ENCODE assay signal across 22 cellular contexts in genomic region chr13:95954266-95954665, GRCh38.
"Had no signal": no experiment of that assay in that cellular context is flagged by ENCODE, and none has a peak within 500 bp of the region (broad histone marks: within the 10 kb centered on the region; RNA-seq: fewer than 3 reads in every experiment).

No MANE protein-coding gene starts in this region.

- H3K27ac Mint-ChIP-seq: activated CD4-positive, alpha-beta memory T cell treated with anti-CD3 and anti-CD28 coated beads, Interleukin-2, amount 10 ng/mL, durations not matched to agents 7 days and 5 days; activated CD4-positive, alpha-beta T cell treated with anti-CD3 and anti-CD28 coated beads, Interleukin-2, amount 10 ng/mL, durations not matched to agents 24 days and 14 days; activated naive CD8-positive, alpha-beta T cell treated with anti-CD3 and anti-CD28 coated beads, Interleukin-2, amount 50 U/mL, for 24 hours; activated T-cell treated with anti-CD3 and anti-CD28 coated beads, Interleukin-2, amount 50 U/mL, for 72 hours; brain; dendritic cell treated with granulocyte-macrophage colony-stimulating factor and Interleukin-4, amounts not matched to agents 40 ng/mL and 50 ng/mL, for 4 days; nephron; stimulated activated naive CD8-positive, alpha-beta T cell treated with anti-CD3 and anti-CD28 coated beads, Interleukin-15, amount 100 ng/mL, for 72 hours had no signal

- H3K4me3 Mint-ChIP-seq: activated CD4-positive, alpha-beta memory T cell treated with anti-CD3 and anti-CD28 coated beads, Interleukin-2, amount 10 ng/mL, durations not matched to agents 7 days and 5 days; activated CD4-positive, alpha-beta T cell treated with anti-CD3 and anti-CD28 coated beads, Interleukin-2, amount 10 ng/mL, durations not matched to agents 24 days and 14 days; activated naive CD8-positive, alpha-beta T cell treated with anti-CD3 and anti-CD28 coated beads, Interleukin-2, amount 50 U/mL, for 24 hours; activated T-cell treated with anti-CD3 and anti-CD28 coated beads, Interleukin-2, amount 50 U/mL, for 72 hours; brain; dendritic cell treated with granulocyte-macrophage colony-stimulating factor and Interleukin-4, amounts not matched to agents 40 ng/mL and 50 ng/mL, for 4 days; nephron; stimulated activated naive CD8-positive, alpha-beta T cell treated with anti-CD3 and anti-CD28 coated beads, Interleukin-15, amount 100 ng/mL, for 72 hours had no signal

- H3K27me3 ChIP-seq: foreskin keratinocyte, right lobe of liver, tibial nerve had no signal

- DNase-seq: activated CD4-positive, alpha-beta memory T cell treated with anti-CD3 and anti-CD28 coated beads, Interleukin-2, amount 10 ng/mL, durations not matched to agents 7 days and 5 days; activated CD4-positive, alpha-beta T cell treated with anti-CD3 and anti-CD28 coated beads, Interleukin-2, amount 10 ng/mL, durations not matched to agents 24 days and 14 days; activated effector memory CD4-positive, alpha-beta T cell treated with anti-CD3 and anti-CD28 coated beads, Interleukin-2, amount 50 U/mL, for 16 hours; activated naive CD4-positive, alpha-beta T cell treated with anti-CD3 and anti-CD28 coated beads, Interleukin-2, amount 50 U/mL, for 16 hours; activated naive CD8-positive, alpha-beta T cell treated with anti-CD3 and anti-CD28 coated beads, Interleukin-2, amount 50 U/mL, for 24 hours; activated T-cell treated with anti-CD3 and anti-CD28 coated beads, Interleukin-2, amount 50 U/mL, for 72 hours; aorta; effector CD8-positive, alpha-beta T cell; foreskin keratinocyte; islet precursor cell; left cardiac atrium; nucleus accumbens; right lobe of liver; stimulated activated CD4-positive, alpha-beta T cell treated with anti-CD3 and anti-CD28 coated beads, Interleukin-1b, Interleukin-23, amount 100 ng/mL, for 48 hours; stimulated activated naive CD8-positive, alpha-beta T cell treated with anti-CD3 and anti-CD28 coated beads, Interleukin-15, amount 100 ng/mL, for 72 hours had no signal

- H3K79me2 ChIP-seq: parathyroid adenoma had no signal

- H3K27me3 Mint-ChIP-seq: activated CD4-positive, alpha-beta memory T cell treated with anti-CD3 and anti-CD28 coated beads, Interleukin-2, amount 10 ng/mL, durations not matched to agents 7 days and 5 days; activated CD4-positive, alpha-beta T cell treated with anti-CD3 and anti-CD28 coated beads, Interleukin-2, amount 10 ng/mL, durations not matched to agents 24 days and 14 days; activated naive CD8-positive, alpha-beta T cell treated with anti-CD3 and anti-CD28 coated beads, Interleukin-2, amount 50 U/mL, for 24 hours; dendritic cell treated with granulocyte-macrophage colony-stimulating factor and Interleukin-4, amounts not matched to agents 40 ng/mL and 50 ng/mL, for 4 days; stimulated activated naive CD8-positive, alpha-beta T cell treated with anti-CD3 and anti-CD28 coated beads, Interleukin-15, amount 100 ng/mL, for 72 hours had no signal

- H3K9me3 ChIP-seq: right lobe of liver had no signal

- ATAC-seq: activated CD4-positive, CD25-positive, alpha-beta regulatory T cell treated with anti-CD3 and anti-CD28 coated beads, Interleukin-2, amount 50 U/mL, for 24 hours; activated naive CD8-positive, alpha-beta T cell treated with anti-CD3 and anti-CD28 coated beads, Interleukin-2, amount 50 U/mL, for 24 hours; activated T-cell treated with anti-CD3 and anti-CD28 coated beads, Interleukin-2, amount 50 U/mL, for 72 hours; foreskin keratinocyte; left cardiac atrium; right lobe of liver; stimulated activated naive CD8-positive, alpha-beta T cell treated with anti-CD3 and anti-CD28 coated beads, Interleukin-15, amount 100 ng/mL, for 72 hours had no signal

- H3K4me1 Mint-ChIP-seq: activated CD4-positive, alpha-beta memory T cell treated with anti-CD3 and anti-CD28 coated beads, Interleukin-2, amount 10 ng/mL, durations not matched to agents 7 days and 5 days; activated CD4-positive, alpha-beta T cell treated with anti-CD3 and anti-CD28 coated beads, Interleukin-2, amount 10 ng/mL, durations not matched to agents 24 days and 14 days; activated naive CD8-positive, alpha-beta T cell treated with anti-CD3 and anti-CD28 coated beads, Interleukin-2, amount 50 U/mL, for 24 hours; brain; stimulated activated naive CD8-positive, alpha-beta T cell treated with anti-CD3 and anti-CD28 coated beads, Interleukin-15, amount 100 ng/mL, for 72 hours had no signal

- H3K36me3 ChIP-seq: right lobe of liver had no signal

- H3K4me3 ChIP-seq: right lobe of liver, skin epidermis, tibial nerve had no signal

- H3K27ac ChIP-seq: foreskin keratinocyte, parathyroid adenoma, right lobe of liver, skin epidermis, tibial nerve had no signal

- H3K4me1 ChIP-seq: foreskin keratinocyte, parathyroid adenoma, right lobe of liver, tibial nerve had no signal

- H2AFZ ChIP-seq: parathyroid adenoma had no signal
